In the genomic region with DNA sequence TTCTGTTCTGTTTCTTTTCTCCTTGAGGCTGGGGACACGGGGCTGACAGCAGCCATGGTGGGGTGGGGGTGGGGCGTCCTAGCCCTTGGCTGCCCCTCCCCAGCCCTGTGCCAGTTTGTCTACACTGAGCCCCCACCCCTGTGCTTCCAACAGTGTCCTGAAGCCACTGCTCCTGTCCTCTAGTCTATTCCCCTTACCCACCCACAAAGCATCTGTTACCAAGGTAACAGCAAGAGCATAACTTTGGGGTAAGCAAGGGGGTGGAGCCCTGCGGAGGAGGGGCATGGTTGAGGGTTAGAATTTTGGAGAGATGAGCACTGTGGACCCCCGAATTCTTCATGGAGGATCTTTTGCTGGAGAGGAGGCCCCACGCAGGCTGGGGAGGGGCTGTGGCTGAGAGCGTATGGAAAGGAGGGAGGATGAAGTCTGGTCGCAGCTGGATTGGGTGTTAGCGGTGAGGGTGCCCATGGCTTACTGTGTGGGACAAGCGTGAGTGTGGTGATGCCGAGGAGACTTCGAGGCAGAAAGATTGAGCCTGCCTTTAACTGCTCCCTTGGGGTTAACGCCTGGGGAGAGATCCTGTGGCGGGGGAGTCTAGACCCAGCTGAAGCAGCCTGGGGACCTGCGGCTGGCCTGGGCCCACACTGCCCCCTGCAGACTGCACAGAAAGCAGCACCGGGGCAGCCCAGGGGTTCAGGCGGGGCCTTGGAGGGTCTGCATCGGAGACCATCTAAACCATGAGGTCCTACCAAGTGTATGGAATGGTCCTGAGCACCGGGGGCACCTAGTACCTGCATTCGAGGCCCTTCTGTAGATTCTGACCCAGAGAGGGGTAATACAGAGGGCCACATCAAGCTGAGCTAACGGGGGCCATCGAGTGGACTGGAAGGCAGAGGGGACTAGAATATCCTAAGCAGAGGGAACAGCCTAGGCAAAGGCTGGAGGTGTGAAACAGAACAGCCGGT, we compare ENCODE assay signal across 8 cellular contexts. TPM values are rescaled to one million over a fixed set of nuclear protein-coding genes. Genes with fewer than 3 reads are reported as not detected.
DNase-seq lines count a peak whose midpoint lies in the region; ATAC-seq and TF ChIP-seq lines count a peak whose summit lies in the region.

No MANE protein-coding gene starts in this region.

- peaks cover 8% of the 10 kb centered on the region for H3K23me2 ChIP-seq in H9 (ENCODE audit: insufficient read length, low read depth, low read length, poor library complexity, severe bottlenecking)

- TF ChIP-seq CTCF in AG04449 (IDR thresholded peaks at IDR 0.05; ENCODE audit: insufficient read depth, low read length, missing control alignments) (peak; percentile 91), H9 (conservative IDR thresholded peaks at IDR 0.05) (peak; percentile 94), right atrium auricular region (IDR thresholded peaks at IDR 0.05) (peak; percentile 81 to 89)

- no peak overlapping the region for H2BK5ac ChIP-seq in H9 (ENCODE audit: insufficient read length, low read length)

- no peak overlapping the region for H2BK120ac ChIP-seq in H9 (ENCODE audit: low read depth, low read length, poor library complexity, severe bottlenecking)

- peaks cover 18 to 27% of the 10 kb centered on the region in 2 experiments for H3K4me1 Mint-ChIP-seq in H9

- H3K79me2 ChIP-seq in H9 (ENCODE audit: insufficient read depth, low read length), result no peaks in the 10 kb centered on the region

- H3K36me3 Mint-ChIP-seq in H9 (ENCODE audit: insufficient read depth in 1 of 3, low read depth in 3 of 3), result no peaks in the 10 kb centered on the region

- H3K27me3 ChIP-seq in H9 (ENCODE audit: insufficient read depth, low read length) (0 out of 2 replicates have a peak, but pooled peaks cover 2% of the 10 kb centered on the region), right atrium auricular region (no peaks in the 10 kb centered on the region)

- H3K27ac ChIP-seq in H9 (ENCODE audit: insufficient read length, low read depth, low read length) (no peak overlapping the region), right atrium auricular region (no peak overlapping the region)

- no peak overlapping the region for H3K56ac ChIP-seq in H9 (ENCODE audit: insufficient read length, low read depth, low read length)

- H3K36me3 ChIP-seq in right atrium auricular region, result no peaks in the 10 kb centered on the region

- no peak overlapping the region for H3K23ac ChIP-seq in H9 (ENCODE audit: insufficient read length, low read depth, low read length)

- H4K20me1 ChIP-seq in H9 (ENCODE audit: control insufficient read depth, insufficient read depth, insufficient read length), result no peaks in the 10 kb centered on the region

- no peak for ATAC-seq in GM19397 (IDR thresholded peaks at IDR 0.05; ENCODE audit: unreplicated experiment)

- no peak overlapping the region for H4K8ac ChIP-seq in H9 (replicated peaks; ENCODE audit: insufficient read length, low read depth, low read length)

- no peaks in the 10 kb centered on the region for H3K79me1 ChIP-seq in H9 (ENCODE audit: insufficient read depth, low read depth, low read length, poor library complexity, severe bottlenecking)

- CTCF ChIA-PET in AG04449 (lab: Yijun Ruan, JAX), result interaction anchor here (0.7 to 20.3 kb wide), 23 partner anchors 9 to 250 kb away, joined by 3 to 429 read pairs (median 7); partner anchors contain the start of genes ARL5C, CACNB1 and RPL19

- peak overlapping the region; percentile 19 to 54 for H3K4me3 Mint-ChIP-seq in H9

- no peak overlapping the region for H4K91ac ChIP-seq in H9 (ENCODE audit: insufficient read length, low read depth, low read length)

- H3K4me2 ChIP-seq in H9 (ENCODE audit: insufficient read depth, insufficient read length, low read length), result peak overlapping the region; percentile 57

- H3K9me3 ChIP-seq in H9 (ENCODE audit: control insufficient read depth, low read depth, low read length), result no peaks in the 10 kb centered on the region
- H3K9me3 ChIP-seq in right atrium auricular region, result no peaks in the 10 kb centered on the region

- H3K27me3 Mint-ChIP-seq in H9 (ENCODE audit: low read depth), result peaks cover 23% of the 10 kb centered on the region

- no peak overlapping the region for H2BK20ac ChIP-seq in H9 (ENCODE audit: low read depth, low read length, poor library complexity, severe bottlenecking)

- DNase-seq in AG04449 (ENCODE audit: low read depth, low spot score) (no peak), H9 (peak; percentile 89), RPMI8226 (peak; percentile 39), right atrium auricular region (ENCODE audit: low spot score) (no peak)
- DNase-seq in activated naive CD4-positive, alpha-beta T cell treated with anti-CD3 and anti-CD28 coated beads, Interleukin-2, amount 50 U/mL, for 16 hours, result peak; percentile 60
- peak; percentile 51 for DNase-seq in stimulated activated CD4-positive, alpha-beta T cell treated with anti-CD3 and anti-CD28 coated beads, Interleukin-12 subunit alpha, Interleukin-12 subunit beta, amount 100 ng/mL, for 4 hours
- DNase-seq in NK-92 treated with Interleukin-12 subunit alpha and Interleukin-12 subunit beta, amount 100 ng/mL, for 24 hours (lab: John Stamatoyannopoulos, UW), result no peak

- H3K4me1 ChIP-seq in H9 (ENCODE audit: insufficient read depth, low read length) (no peaks in the 10 kb centered on the region), right atrium auricular region (peaks cover 0 to 13% of the 10 kb centered on the region in 2 donors)

- no CpG with 5 or more reads among the region's 22 CpGs for WGBS in H9 (ENCODE audit: extremely low coverage, insufficient read length, low lambda C conversion rate)

- no peak overlapping the region for H3K9ac ChIP-seq in H9 (ENCODE audit: extremely low read depth, insufficient read length, low read length)

- H3K14ac ChIP-seq in H9 (ENCODE audit: insufficient read depth, low read length), result no peak overlapping the region

- H2BK12ac ChIP-seq in H9 (ENCODE audit: insufficient read length, low read depth, low read length), result no peak overlapping the region

- no peak overlapping the region for H2BK15ac ChIP-seq in H9 (ENCODE audit: low read depth, low read length)

- no peak overlapping the region for H4K5ac ChIP-seq in H9 (ENCODE audit: insufficient read length, low read depth, low read length)

- H3K4me3 ChIP-seq in AG04449 (ENCODE audit: low read depth, low read length) (peak overlapping the region; percentile 34), right atrium auricular region (peak overlapping the region in 1 of 2 donors; percentile 8)

- POLR2A ChIA-PET in AG04449 (lab: Yijun Ruan, JAX), result interaction anchor here (1.6 kb wide), 1 partner anchor 32 kb away, joined by 6 read pairs; the partner anchor contains the start of gene RPL19

- no peaks in the 10 kb centered on the region for H3K9me3 Mint-ChIP-seq in H9

- no peak overlapping the region; a peak in 1 of 7 replicates for H3K27ac Mint-ChIP-seq in H9

- peak overlapping the region; percentile 29 for H3K18ac ChIP-seq in H9 (ENCODE audit: insufficient read length, low read depth, low read length)

- no peak overlapping the region for H2AFZ ChIP-seq in H9 (ENCODE audit: low read length)

- H2AK5ac ChIP-seq in H9 (ENCODE audit: insufficient read length, low read length), result no peak overlapping the region

- H3T11ph ChIP-seq in H9 (ENCODE audit: low read length), result no peak overlapping the region

- no peak overlapping the region for H3K4ac ChIP-seq in H9 (ENCODE audit: low read depth, low read length)

RNA-seq across cellular contexts. Expression of gene STAC2, which starts 6.1 kb away (rescaled TPM):
- total RNA-seq in H9 (2021) (1.5 and 2.5 TPM in 2 replicates), right atrium auricular region (1 to 10 TPM in 1 of 2 donors, under 1 TPM in 1; 0.82 to 2.3 TPM)

RNA-seq across cellular contexts. Expression of gene RPL19, which starts 31.8 kb away (rescaled TPM):
- total RNA-seq in H9 (2021) (2,038 and 2,051 TPM in 2 replicates), right atrium auricular region (1,000 to 10,000 TPM; 1,458 to 1,831 TPM)

RNA-seq across cellular contexts. Expression of gene CACNB1, which starts 34.4 kb away (rescaled TPM):
- 17.5 and 20.0 TPM in 2 replicates for total RNA-seq in H9 (2021)
- total RNA-seq in right atrium auricular region, result 10 to 100 TPM in 1 of 2 donors, 1 to 10 TPM in 1; 3.6 to 13.4 TPM

Comparison
In these comparisons a context has a peak if more than half of its experiments do, and no peak if none do; other contexts are left out.
1. DNase-seq: peak in H9 (single experiment), RPMI8226 (single experiment), activated naive CD4-positive, alpha-beta T cell treated with anti-CD3 and anti-CD28 coated beads, Interleukin-2, amount 50 U/mL, for 16 hours (single experiment) and stimulated activated CD4-positive, alpha-beta T cell treated with anti-CD3 and anti-CD28 coated beads, Interleukin-12 subunit alpha, Interleukin-12 subunit beta, amount 100 ng/mL, for 4 hours (single experiment); none in AG04449 (single experiment), right atrium auricular region (single experiment) and NK-92 treated with Interleukin-12 subunit alpha and Interleukin-12 subunit beta, amount 100 ng/mL, for 24 hours (single experiment).
2. Peak in every context shown above with its lines, with median percentiles within 50 percentile points of each other: CTCF ChIP-seq.